In genomic region chr3:100661294-100661693, GRCh38 we compare ENCODE assay signal across 8 cellular contexts. TPM values are rescaled to one million over a fixed set of nuclear protein-coding genes. Genes with fewer than 3 reads are reported as not detected.
"Had no signal": no experiment of that assay in that cellular context is flagged by ENCODE, and none has a peak within 500 bp of the region (broad histone marks: within the 10 kb centered on the region; RNA-seq: fewer than 3 reads in every experiment).

No MANE protein-coding gene starts in this region.

RNA-seq across cellular contexts. Expression of gene ADGRG7, which starts 51.9 kb away (rescaled TPM):
- total RNA-seq: MCF 10A, NCI-H460, OCI-LY7, PC-9, Right ventricle myocardium inferior, RPMI7951, SJCRH30, SK-MEL-5 had no signal
